ENCODE assay signal across 8 cellular contexts in genomic region chr20:63537525-63538203, GRCh38. TPM values are rescaled to one million over a fixed set of nuclear protein-coding genes. Genes with fewer than 3 reads are reported as not detected.
A peak's percentile ranks its signal among the peaks of the same experiment; 100 is the strongest.
DNase-seq lines count a peak whose midpoint lies in the region; ATAC-seq lines count a peak whose summit lies in the region.

No MANE protein-coding gene starts in this region.

- H3K4me3 ChIP-seq in ectodermal cell (ENCODE audit: insufficient read depth, low read depth, low read length): peak overlapping the region; percentile 12

- H3K27me3 Mint-ChIP-seq in activated CD4-positive, alpha-beta memory T cell treated with anti-CD3 and anti-CD28 coated beads for 36 hours: no peaks in the 10 kb centered on the region
- H3K27me3 Mint-ChIP-seq in memory B cell: peaks cover 4% of the 10 kb centered on the region

- peak overlapping the region; percentile 80 for H3K27ac Mint-ChIP-seq in activated CD4-positive, alpha-beta memory T cell treated with anti-CD3 and anti-CD28 coated beads for 36 hours
- H3K27ac Mint-ChIP-seq in memory B cell: peak overlapping the region; percentile 85

- H3K4me3 Mint-ChIP-seq in activated CD4-positive, alpha-beta memory T cell treated with anti-CD3 and anti-CD28 coated beads for 36 hours: peak overlapping the region; percentile 66
- H3K4me3 Mint-ChIP-seq in memory B cell: peak overlapping the region; percentile 86

- intact Hi-C loops in activated CD4-positive, alpha-beta memory T cell treated with anti-CD3 and anti-CD28 coated beads for 36 hours (cut with micrococcal nuclease): loop anchor here (1.0 to 10.0 kb wide), 9 partner anchors 16 to 527 kb away; partner anchors contain the start of genes PRPF6, TCEA2, TNFRSF6B and UCKL1

- POLR2A ChIA-PET in activated CD4-positive, alpha-beta memory T cell treated with anti-CD3 and anti-CD28 coated beads for 36 hours (lab: Charles Lee): interaction anchor here (0.6 to 5.8 kb wide), 13 partner anchors 9 to 419 kb away, joined by 3 to 55 read pairs (median 3); partner anchors contain the start of genes PPDPF, RTEL1, TPD52L2 and UCKL1

- ATAC-seq in GM19397 (IDR thresholded peaks at IDR 0.05; ENCODE audit: unreplicated experiment) (peak; percentile 74), HG03558 (IDR thresholded peaks at IDR 0.05; ENCODE audit: extremely low read depth, unreplicated experiment) (peak; percentile 64), memory B cell (ENCODE audit: low read depth) (peak; percentile 80)

- H3K9me3 Mint-ChIP-seq in activated CD4-positive, alpha-beta memory T cell treated with anti-CD3 and anti-CD28 coated beads for 36 hours: no peaks in the 10 kb centered on the region
- no peaks in the 10 kb centered on the region for H3K9me3 Mint-ChIP-seq in memory B cell

- no peaks in the 10 kb centered on the region for H3K9me3 ChIP-seq in ectodermal cell (ENCODE audit: control insufficient read depth, low read length)

- no peaks in the 10 kb centered on the region for H3K36me3 Mint-ChIP-seq in activated CD4-positive, alpha-beta memory T cell treated with anti-CD3 and anti-CD28 coated beads for 36 hours
- H3K36me3 Mint-ChIP-seq in memory B cell: no peaks in the 10 kb centered on the region

- peaks cover 15% of the 10 kb centered on the region for H3K4me1 Mint-ChIP-seq in activated CD4-positive, alpha-beta memory T cell treated with anti-CD3 and anti-CD28 coated beads for 36 hours (ENCODE audit: low read depth)
- peaks cover 12% of the 10 kb centered on the region for H3K4me1 Mint-ChIP-seq in memory B cell

- WGBS in ectodermal cell, 2 experiments: 28 to 29% methylated on average over 34 of the region's 34 CpGs

- no peak overlapping the region for H3K27ac ChIP-seq in ectodermal cell (ENCODE audit: insufficient read depth, low read depth, low read length, poor library complexity, severe bottlenecking)

- no peaks in the 10 kb centered on the region for H3K27me3 ChIP-seq in ectodermal cell (ENCODE audit: control insufficient read depth, insufficient read depth, low read length, poor library complexity, severe bottlenecking)

- DNase-seq in CMK (ENCODE audit: low read depth) (peak; percentile 98), NCI-H82 (lab: John Stamatoyannopoulos, UW) (peak; percentile 88), memory B cell (ENCODE audit: low spot score in 2 of 2) (peak; percentile 96)
- DNase-seq in activated CD4-positive, alpha-beta memory T cell treated with anti-CD3 and anti-CD28 coated beads for 36 hours: peak; percentile 99
- DNase-seq in stimulated activated CD8-positive, alpha-beta memory T cell treated with anti-CD3 and anti-CD28 coated beads, Interleukin-12 subunit alpha, Interleukin-12 subunit beta, amount 100 ng/mL, for 4 hours (ENCODE audit: low read depth): peak; percentile 86

- H3K4me1 ChIP-seq in ectodermal cell (ENCODE audit: control insufficient read depth, insufficient read depth, low read length): no peaks in the 10 kb centered on the region

- CTCF ChIA-PET in activated CD4-positive, alpha-beta memory T cell treated with anti-CD3 and anti-CD28 coated beads for 36 hours (lab: Charles Lee): interaction anchor here (0.6 to 2.6 kb wide), 52 partner anchors 9 to 584 kb away, joined by 3 to 19 read pairs (median 4); partner anchors contain the start of genes ARFRP1, GMEB2, LIME1 and OPRL1

- H3K36me3 ChIP-seq in ectodermal cell (ENCODE audit: control insufficient read depth, insufficient read depth, low read length): no peaks in the 10 kb centered on the region

RNA-seq across cellular contexts. Expression of gene PTK6, which starts 0.5 kb away (rescaled TPM):
- total RNA-seq in activated CD4-positive, alpha-beta memory T cell treated with anti-CD3 and anti-CD28 coated beads for 36 hours: under 1 TPM; 0.34 to 0.78 TPM
- not detected for polyA plus RNA-seq in ectodermal cell (2013, experiment 1 of 4)
- not detected for polyA plus RNA-seq in ectodermal cell (2013, experiment 2 of 4)
- polyA plus RNA-seq in ectodermal cell (2013, experiment 3 of 4): not detected
- polyA plus RNA-seq in ectodermal cell (2013, experiment 4 of 4): not detected

RNA-seq across cellular contexts. Expression of gene SRMS, which starts 9.9 kb away (rescaled TPM):
- total RNA-seq in activated CD4-positive, alpha-beta memory T cell treated with anti-CD3 and anti-CD28 coated beads for 36 hours: not detected
- not detected for polyA plus RNA-seq in ectodermal cell (2013, experiment 1 of 4)
- not detected for polyA plus RNA-seq in ectodermal cell (2013, experiment 2 of 4)
- not detected for polyA plus RNA-seq in ectodermal cell (2013, experiment 3 of 4)
- polyA plus RNA-seq in ectodermal cell (2013, experiment 4 of 4): not detected

RNA-seq across cellular contexts. Expression of gene FNDC11, which starts 16.3 kb away (rescaled TPM):
- total RNA-seq in activated CD4-positive, alpha-beta memory T cell treated with anti-CD3 and anti-CD28 coated beads for 36 hours: under 1 TPM; 0.55 to 0.61 TPM
- polyA plus RNA-seq in ectodermal cell (2013, experiment 1 of 4): 5.3 TPM
- 3.7 TPM for polyA plus RNA-seq in ectodermal cell (2013, experiment 2 of 4)
- 4.6 TPM for polyA plus RNA-seq in ectodermal cell (2013, experiment 3 of 4)
- 3.9 TPM for polyA plus RNA-seq in ectodermal cell (2013, experiment 4 of 4)

RNA-seq across cellular contexts. Expression of gene PPDPF, which starts 17.1 kb away (rescaled TPM):
- 100 to 1,000 TPM; 191 to 201 TPM for total RNA-seq in activated CD4-positive, alpha-beta memory T cell treated with anti-CD3 and anti-CD28 coated beads for 36 hours
- 237 TPM for polyA plus RNA-seq in ectodermal cell (2013, experiment 1 of 4)
- polyA plus RNA-seq in ectodermal cell (2013, experiment 2 of 4): 230 TPM
- 253 TPM for polyA plus RNA-seq in ectodermal cell (2013, experiment 3 of 4)
- polyA plus RNA-seq in ectodermal cell (2013, experiment 4 of 4): 270 TPM

RNA-seq across cellular contexts. Expression of gene HELZ2, which starts 36.4 kb away (rescaled TPM):
- 10 to 100 TPM; 28.5 to 32.2 TPM for total RNA-seq in activated CD4-positive, alpha-beta memory T cell treated with anti-CD3 and anti-CD28 coated beads for 36 hours
- 16.5 TPM for polyA plus RNA-seq in ectodermal cell (2013, experiment 1 of 4)
- 15.7 TPM for polyA plus RNA-seq in ectodermal cell (2013, experiment 2 of 4)
- polyA plus RNA-seq in ectodermal cell (2013, experiment 3 of 4): 16.9 TPM
- polyA plus RNA-seq in ectodermal cell (2013, experiment 4 of 4): 19.7 TPM
